In the genomic region with DNA sequence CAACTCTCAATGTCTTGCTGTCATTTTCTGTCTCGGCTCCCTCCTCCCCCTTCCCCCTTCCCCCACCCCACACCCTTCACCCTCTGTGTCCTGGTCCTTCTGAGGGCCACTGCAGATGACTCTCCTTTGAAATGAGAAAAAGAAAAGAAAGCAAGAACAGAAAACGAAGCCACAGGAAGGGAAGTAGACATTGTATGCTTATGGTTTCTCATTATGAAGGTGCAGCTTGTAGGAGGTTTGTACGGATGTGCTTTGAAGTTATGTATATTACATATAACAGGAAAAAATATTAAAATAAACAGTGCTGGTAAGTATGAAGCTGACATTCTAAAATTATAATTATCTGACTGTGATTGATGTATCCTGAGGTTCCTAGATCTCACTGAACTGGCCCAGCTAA, we compare ENCODE assay signal across 15 cellular contexts. TPM values are rescaled to one million over a fixed set of nuclear protein-coding genes. Genes with fewer than 3 reads are reported as not detected.
DNase-seq lines count a peak whose midpoint lies in the region; ATAC-seq lines count a peak whose summit lies in the region.
"Had no signal": no experiment of that assay in that cellular context is flagged by ENCODE, and none has a peak within 500 bp of the region (broad histone marks: within the 10 kb centered on the region; RNA-seq: fewer than 3 reads in every experiment).

No MANE protein-coding gene starts in this region.

- peaks cover 11% of the 10 kb centered on the region for H3K27me3 Mint-ChIP-seq in activated CD8-positive, alpha-beta memory T cell treated with anti-CD3 and anti-CD28 coated beads, Interleukin-2, amount 10 ng/mL, durations not matched to agents 7 days and 5 days
- peaks cover 7% of the 10 kb centered on the region for H3K27me3 Mint-ChIP-seq in activated naive CD8-positive, alpha-beta T cell treated with anti-CD3 and anti-CD28 coated beads, Interleukin-2, amount 10 ng/mL, durations not matched to agents 7 days and 5 days
- H3K27me3 Mint-ChIP-seq in activated naive CD8-positive, alpha-beta T cell treated with anti-CD3 and anti-CD28 coated beads for 36 hours = no peaks in the 10 kb centered on the region
- H3K27me3 Mint-ChIP-seq in activated T-helper 17 cell treated with anti-CD3 and anti-CD28 coated beads, Interleukin-2, amount 50 U/mL, for 72 hours = peaks cover 11% of the 10 kb centered on the region

- H3K4me3 Mint-ChIP-seq in activated CD8-positive, alpha-beta memory T cell treated with anti-CD3 and anti-CD28 coated beads, Interleukin-2, amount 10 ng/mL, durations not matched to agents 7 days and 5 days = no peak overlapping the region
- peak overlapping the region; percentile 31 for H3K4me3 Mint-ChIP-seq in activated naive CD8-positive, alpha-beta T cell treated with anti-CD3 and anti-CD28 coated beads, Interleukin-2, amount 10 ng/mL, durations not matched to agents 7 days and 5 days
- no peak overlapping the region for H3K4me3 Mint-ChIP-seq in activated naive CD8-positive, alpha-beta T cell treated with anti-CD3 and anti-CD28 coated beads for 36 hours
- no peak overlapping the region for H3K4me3 Mint-ChIP-seq in activated T-helper 17 cell treated with anti-CD3 and anti-CD28 coated beads, Interleukin-2, amount 50 U/mL, for 72 hours
- H3K4me3 Mint-ChIP-seq: CD8-positive, alpha-beta T cell; HFFc6 had no signal

- CTCF ChIA-PET in activated CD8-positive, alpha-beta memory T cell treated with anti-CD3 and anti-CD28 coated beads, Interleukin-2, amount 10 ng/mL, durations not matched to agents 7 days and 5 days (lab: Charles Lee) = no interaction called here

- no peak overlapping the region for H3K27ac Mint-ChIP-seq in activated CD8-positive, alpha-beta memory T cell treated with anti-CD3 and anti-CD28 coated beads, Interleukin-2, amount 10 ng/mL, durations not matched to agents 7 days and 5 days
- H3K27ac Mint-ChIP-seq in activated naive CD8-positive, alpha-beta T cell treated with anti-CD3 and anti-CD28 coated beads, Interleukin-2, amount 10 ng/mL, durations not matched to agents 7 days and 5 days = no peak overlapping the region
- no peak overlapping the region for H3K27ac Mint-ChIP-seq in activated naive CD8-positive, alpha-beta T cell treated with anti-CD3 and anti-CD28 coated beads for 36 hours
- H3K27ac Mint-ChIP-seq in activated T-helper 17 cell treated with anti-CD3 and anti-CD28 coated beads, Interleukin-2, amount 50 U/mL, for 72 hours = no peak overlapping the region
- H3K27ac Mint-ChIP-seq: CD8-positive, alpha-beta T cell; HFFc6 had no signal

- peaks cover 9% of the 10 kb centered on the region for H3K4me1 Mint-ChIP-seq in activated CD8-positive, alpha-beta memory T cell treated with anti-CD3 and anti-CD28 coated beads, Interleukin-2, amount 10 ng/mL, durations not matched to agents 7 days and 5 days
- peaks cover 8% of the 10 kb centered on the region for H3K4me1 Mint-ChIP-seq in activated naive CD8-positive, alpha-beta T cell treated with anti-CD3 and anti-CD28 coated beads, Interleukin-2, amount 10 ng/mL, durations not matched to agents 7 days and 5 days
- H3K4me1 Mint-ChIP-seq in activated naive CD8-positive, alpha-beta T cell treated with anti-CD3 and anti-CD28 coated beads for 36 hours = no peaks in the 10 kb centered on the region
- H3K4me1 Mint-ChIP-seq in activated T-helper 17 cell treated with anti-CD3 and anti-CD28 coated beads, Interleukin-2, amount 50 U/mL, for 72 hours = no peaks in the 10 kb centered on the region

- no peaks in the 10 kb centered on the region for H3K9me3 Mint-ChIP-seq in activated CD8-positive, alpha-beta memory T cell treated with anti-CD3 and anti-CD28 coated beads, Interleukin-2, amount 10 ng/mL, durations not matched to agents 7 days and 5 days (ENCODE audit: low read depth)
- no peaks in the 10 kb centered on the region for H3K9me3 Mint-ChIP-seq in activated naive CD8-positive, alpha-beta T cell treated with anti-CD3 and anti-CD28 coated beads, Interleukin-2, amount 10 ng/mL, durations not matched to agents 7 days and 5 days
- H3K9me3 Mint-ChIP-seq in activated naive CD8-positive, alpha-beta T cell treated with anti-CD3 and anti-CD28 coated beads for 36 hours = no peaks in the 10 kb centered on the region
- no peaks in the 10 kb centered on the region for H3K9me3 Mint-ChIP-seq in activated T-helper 17 cell treated with anti-CD3 and anti-CD28 coated beads, Interleukin-2, amount 50 U/mL, for 72 hours
- H3K9me3 Mint-ChIP-seq: CD8-positive, alpha-beta T cell; HFFc6 had no signal

- POLR2A ChIA-PET in activated naive CD8-positive, alpha-beta T cell treated with anti-CD3 and anti-CD28 coated beads, Interleukin-2, amount 10 ng/mL, durations not matched to agents 7 days and 5 days (lab: Charles Lee) = interaction anchor here (0.5 kb wide), 1 partner anchor 695 kb away, joined by 3 read pairs; no protein-coding TSS in a partner anchor

- H3K36me3 Mint-ChIP-seq in activated CD8-positive, alpha-beta memory T cell treated with anti-CD3 and anti-CD28 coated beads, Interleukin-2, amount 10 ng/mL, durations not matched to agents 7 days and 5 days = no peaks in the 10 kb centered on the region
- no peaks in the 10 kb centered on the region for H3K36me3 Mint-ChIP-seq in activated naive CD8-positive, alpha-beta T cell treated with anti-CD3 and anti-CD28 coated beads, Interleukin-2, amount 10 ng/mL, durations not matched to agents 7 days and 5 days
- no peaks in the 10 kb centered on the region for H3K36me3 Mint-ChIP-seq in activated naive CD8-positive, alpha-beta T cell treated with anti-CD3 and anti-CD28 coated beads for 36 hours
- no peaks in the 10 kb centered on the region for H3K36me3 Mint-ChIP-seq in activated T-helper 17 cell treated with anti-CD3 and anti-CD28 coated beads, Interleukin-2, amount 50 U/mL, for 72 hours (ENCODE audit: low read depth)
- H3K36me3 Mint-ChIP-seq: CD8-positive, alpha-beta T cell had no signal

- peak; percentile 20 for ATAC-seq in activated CD8-positive, alpha-beta memory T cell treated with anti-CD3 and anti-CD28 coated beads, Interleukin-2, amount 10 ng/mL, durations not matched to agents 7 days and 5 days
- no peak for ATAC-seq in activated naive CD8-positive, alpha-beta T cell treated with anti-CD3 and anti-CD28 coated beads, Interleukin-2, amount 10 ng/mL, durations not matched to agents 7 days and 5 days (ENCODE audit: low read depth)
- peak; percentile 47 for ATAC-seq in activated T-helper 17 cell treated with anti-CD3 and anti-CD28 coated beads, Interleukin-2, amount 50 U/mL, for 72 hours (replicated peaks)
- ATAC-seq: A549; CD8-positive, alpha-beta T cell had no signal

- no peak for DNase-seq in activated CD8-positive, alpha-beta memory T cell treated with anti-CD3 and anti-CD28 coated beads, Interleukin-2, amount 10 ng/mL, durations not matched to agents 7 days and 5 days
- DNase-seq in activated CD8-positive, alpha-beta memory T cell treated with anti-CD3 and anti-CD28 coated beads for 24 hours = no peak
- DNase-seq in activated naive CD8-positive, alpha-beta T cell treated with anti-CD3 and anti-CD28 coated beads, Interleukin-2, amount 10 ng/mL, durations not matched to agents 7 days and 5 days = no peak
- DNase-seq in activated naive CD8-positive, alpha-beta T cell treated with anti-CD3 and anti-CD28 coated beads for 36 hours = no peak
- no peak for DNase-seq in stimulated activated CD4-positive, alpha-beta T cell treated with anti-CD3 and anti-CD28 coated beads, Interleukin-4, amount 100 ng/mL, for 4 hours
- DNase-seq: BE2C; CD8-positive, alpha-beta T cell; COR-L47; DMS153; DMS79 treated with DMSO at 0.1 percent for 48 hours; EL; HCEC 1CT; HFFc6 had no signal

RNA-seq across cellular contexts. Expression of gene AAR2, which starts 6.3 kb away (rescaled TPM):
- total RNA-seq in activated CD8-positive, alpha-beta memory T cell treated with anti-CD3 and anti-CD28 coated beads, Interleukin-2, amount 10 ng/mL, durations not matched to agents 7 days and 5 days = 10 to 100 TPM; 18.9 to 23.9 TPM
- total RNA-seq in activated naive CD8-positive, alpha-beta T cell treated with anti-CD3 and anti-CD28 coated beads, Interleukin-2, amount 10 ng/mL, durations not matched to agents 7 days and 5 days = 10 to 100 TPM; 22.3 to 22.5 TPM
- 10 to 100 TPM; 30.0 to 30.5 TPM for total RNA-seq in activated naive CD8-positive, alpha-beta T cell treated with anti-CD3 and anti-CD28 coated beads for 36 hours
- total RNA-seq in activated T-helper 17 cell treated with anti-CD3 and anti-CD28 coated beads, Interleukin-2, amount 50 U/mL, for 72 hours = 10 to 100 TPM; 15.3 to 20.6 TPM
